ENCODE assay signal across 18 cellular contexts in genomic region chr22:39915295-39915726, GRCh38. TPM values are rescaled to one million over a fixed set of nuclear protein-coding genes. Genes with fewer than 3 reads are reported as not detected.
A peak's percentile ranks its signal among the peaks of the same experiment; 100 is the strongest.
DNase-seq lines count a peak whose midpoint lies in the region; ATAC-seq and TF ChIP-seq lines count a peak whose summit lies in the region.
"Had no signal": no experiment of that assay in that cellular context is flagged by ENCODE, and none has a peak within 500 bp of the region (broad histone marks: within the 10 kb centered on the region; RNA-seq: fewer than 3 reads in every experiment).

No MANE protein-coding gene starts in this region.

- peaks cover 48% of the 10 kb centered on the region for H3K36me3 Mint-ChIP-seq in T-helper 2 cell treated with Interferon-gamma antibody and Interleukin-4, amounts not matched to agents 5 μg/mL and 100 μg/mL, for 36 hours (ENCODE audit: low read depth)
- H3K36me3 Mint-ChIP-seq in activated naive CD8-positive, alpha-beta T cell treated with anti-CD3 and anti-CD28 coated beads for 36 hours: peaks cover 9% of the 10 kb centered on the region
- no peaks in the 10 kb centered on the region for H3K36me3 Mint-ChIP-seq in nephron progenitor cell (ENCODE audit: low read depth)

- no peak for TF ChIP-seq CTCF in nephron progenitor cell (IDR thresholded peaks at IDR 0.05)

- H3K4me3 Mint-ChIP-seq in T-helper 2 cell treated with Interferon-gamma antibody and Interleukin-4, amounts not matched to agents 5 μg/mL and 100 μg/mL, for 36 hours: peak overlapping the region; percentile 68
- H3K4me3 Mint-ChIP-seq in activated naive CD8-positive, alpha-beta T cell treated with anti-CD3 and anti-CD28 coated beads for 36 hours: peak overlapping the region; percentile 66
- H3K4me3 Mint-ChIP-seq in nephron progenitor cell: no peak overlapping the region

- H3K4me3 ChIP-seq in HAP-1: no peak overlapping the region
- H3K4me3 ChIP-seq: heart left ventricle, MG63, upper lobe of left lung had no signal

- no peaks in the 10 kb centered on the region for H3K9me3 Mint-ChIP-seq in T-helper 2 cell treated with Interferon-gamma antibody and Interleukin-4, amounts not matched to agents 5 μg/mL and 100 μg/mL, for 36 hours
- no peaks in the 10 kb centered on the region for H3K9me3 Mint-ChIP-seq in activated naive CD8-positive, alpha-beta T cell treated with anti-CD3 and anti-CD28 coated beads for 36 hours
- H3K9me3 Mint-ChIP-seq in nephron progenitor cell: no peaks in the 10 kb centered on the region

- no peaks in the 10 kb centered on the region for H3K9me3 ChIP-seq in HAP-1
- H3K9me3 ChIP-seq: heart left ventricle, MG63, upper lobe of left lung had no signal

- H3K4me1 Mint-ChIP-seq in T-helper 2 cell treated with Interferon-gamma antibody and Interleukin-4, amounts not matched to agents 5 μg/mL and 100 μg/mL, for 36 hours (ENCODE audit: low read depth): peaks cover 85% of the 10 kb centered on the region
- H3K4me1 Mint-ChIP-seq in activated naive CD8-positive, alpha-beta T cell treated with anti-CD3 and anti-CD28 coated beads for 36 hours: peaks cover 87% of the 10 kb centered on the region
- peaks cover 56% of the 10 kb centered on the region for H3K4me1 Mint-ChIP-seq in nephron progenitor cell

- H3K4me1 ChIP-seq in HAP-1: peaks cover 52% of the 10 kb centered on the region

- no peaks in the 10 kb centered on the region for H3K27me3 Mint-ChIP-seq in T-helper 2 cell treated with Interferon-gamma antibody and Interleukin-4, amounts not matched to agents 5 μg/mL and 100 μg/mL, for 36 hours (ENCODE audit: low read depth)
- H3K27me3 Mint-ChIP-seq in activated naive CD8-positive, alpha-beta T cell treated with anti-CD3 and anti-CD28 coated beads for 36 hours: no peaks in the 10 kb centered on the region
- peaks cover 14% of the 10 kb centered on the region for H3K27me3 Mint-ChIP-seq in nephron progenitor cell (ENCODE audit: low read depth, poor library complexity)

- DNase-seq in T-helper 2 cell treated with Interferon-gamma antibody and Interleukin-4, amounts not matched to agents 5 μg/mL and 100 μg/mL, for 36 hours (ENCODE audit: low spot score): no peak
- DNase-seq in T-helper 2 cell: no peak
- DNase-seq in HAP-1 (ENCODE audit: low spot score in 2 of 2): peak; percentile 62 to 83
- DNase-seq in activated naive CD8-positive, alpha-beta T cell treated with anti-CD3 and anti-CD28 coated beads for 36 hours: no peak
- no peak for DNase-seq in nephron progenitor cell
- no peak for DNase-seq in occipital lobe (lab: John Stamatoyannopoulos, UW)
- no peak for DNase-seq in HuH-7.5 (ENCODE audit: low spot score)
- DNase-seq: cortex of kidney; heart left ventricle; MG63; NCI-H2029; NCI-H524; stimulated activated CD4-positive, alpha-beta T cell treated with anti-CD3 and anti-CD28 coated beads, Interleukin-4, amount 100 ng/mL, for 4 hours; upper lobe of left lung had no signal

- H3K27ac Mint-ChIP-seq in T-helper 2 cell treated with Interferon-gamma antibody and Interleukin-4, amounts not matched to agents 5 μg/mL and 100 μg/mL, for 36 hours: peak overlapping the region; percentile 60
- H3K27ac Mint-ChIP-seq in activated naive CD8-positive, alpha-beta T cell treated with anti-CD3 and anti-CD28 coated beads for 36 hours: peak overlapping the region; percentile 98
- H3K27ac Mint-ChIP-seq in nephron progenitor cell: peak overlapping the region; percentile 62

- in situ Hi-C loops in HAP-1 (cut with MboI; ENCODE audit: low sequenced_read_pairs): no loop called here

- no peaks in the 10 kb centered on the region for H3K27me3 ChIP-seq in HAP-1 (ENCODE audit: low read depth)
- H3K27me3 ChIP-seq: MG63 had no signal

- ATAC-seq in GM21515 (IDR thresholded peaks at IDR 0.05; ENCODE audit: unreplicated experiment): no peak
- ATAC-seq: heart left ventricle, Panc1 had no signal

- H3K36me3 ChIP-seq in HAP-1 (replicated peaks): no peaks in the 10 kb centered on the region
- H3K36me3 ChIP-seq: heart left ventricle, MG63, upper lobe of left lung had no signal

RNA-seq across cellular contexts. Expression of gene GRAP2, which starts 14.4 kb away (rescaled TPM):
- 10 to 100 TPM; 65.2 to 65.5 TPM for total RNA-seq in activated naive CD8-positive, alpha-beta T cell treated with anti-CD3 and anti-CD28 coated beads for 36 hours
- total RNA-seq in occipital lobe: 2.7 TPM
- total RNA-seq: osteoblast had no signal

RNA-seq across cellular contexts. Expression of gene ENTHD1, which starts 21.8 kb away (rescaled TPM):
- total RNA-seq in activated naive CD8-positive, alpha-beta T cell treated with anti-CD3 and anti-CD28 coated beads for 36 hours: under 1 TPM; 0.20 to 0.39 TPM
- 0.16 TPM for total RNA-seq in occipital lobe
- total RNA-seq: G401, heart left ventricle, osteoblast had no signal

RNA-seq across cellular contexts. Expression of gene TMA7B, which starts 44.9 kb away (rescaled TPM):
- total RNA-seq in activated naive CD8-positive, alpha-beta T cell treated with anti-CD3 and anti-CD28 coated beads for 36 hours: 1 to 10 TPM; 1.0 to 1.3 TPM
- not detected for total RNA-seq in occipital lobe
- total RNA-seq: G401, osteoblast had no signal

Comparison
In these comparisons a context has a peak if more than half of its experiments do, and no peak if none do; other contexts are left out.
1. DNase-seq: peak in HAP-1 (2 of 2); none in T-helper 2 cell treated with Interferon-gamma antibody and Interleukin-4, amounts not matched to agents 5 μg/mL and 100 μg/mL, for 36 hours (single experiment), T-helper 2 cell (0 of 5), activated naive CD8-positive, alpha-beta T cell treated with anti-CD3 and anti-CD28 coated beads for 36 hours (single experiment), nephron progenitor cell (single experiment), occipital lobe (single experiment) and HuH-7.5 (single experiment).
2. RNA of gene GRAP2, which starts 14.4 kb away (total RNA-seq): 65.2 to 65.5 TPM in activated naive CD8-positive, alpha-beta T cell treated with anti-CD3 and anti-CD28 coated beads for 36 hours; 2.7 TPM in occipital lobe (single experiment); every median in the first group is over 10 times any median in the second.
3. Peak in every context shown above with its lines, with median percentiles within 50 percentile points of each other: H3K27ac Mint-ChIP-seq.